Comparison of ENCODE assay signal across 8 cellular contexts in the genomic region with DNA sequence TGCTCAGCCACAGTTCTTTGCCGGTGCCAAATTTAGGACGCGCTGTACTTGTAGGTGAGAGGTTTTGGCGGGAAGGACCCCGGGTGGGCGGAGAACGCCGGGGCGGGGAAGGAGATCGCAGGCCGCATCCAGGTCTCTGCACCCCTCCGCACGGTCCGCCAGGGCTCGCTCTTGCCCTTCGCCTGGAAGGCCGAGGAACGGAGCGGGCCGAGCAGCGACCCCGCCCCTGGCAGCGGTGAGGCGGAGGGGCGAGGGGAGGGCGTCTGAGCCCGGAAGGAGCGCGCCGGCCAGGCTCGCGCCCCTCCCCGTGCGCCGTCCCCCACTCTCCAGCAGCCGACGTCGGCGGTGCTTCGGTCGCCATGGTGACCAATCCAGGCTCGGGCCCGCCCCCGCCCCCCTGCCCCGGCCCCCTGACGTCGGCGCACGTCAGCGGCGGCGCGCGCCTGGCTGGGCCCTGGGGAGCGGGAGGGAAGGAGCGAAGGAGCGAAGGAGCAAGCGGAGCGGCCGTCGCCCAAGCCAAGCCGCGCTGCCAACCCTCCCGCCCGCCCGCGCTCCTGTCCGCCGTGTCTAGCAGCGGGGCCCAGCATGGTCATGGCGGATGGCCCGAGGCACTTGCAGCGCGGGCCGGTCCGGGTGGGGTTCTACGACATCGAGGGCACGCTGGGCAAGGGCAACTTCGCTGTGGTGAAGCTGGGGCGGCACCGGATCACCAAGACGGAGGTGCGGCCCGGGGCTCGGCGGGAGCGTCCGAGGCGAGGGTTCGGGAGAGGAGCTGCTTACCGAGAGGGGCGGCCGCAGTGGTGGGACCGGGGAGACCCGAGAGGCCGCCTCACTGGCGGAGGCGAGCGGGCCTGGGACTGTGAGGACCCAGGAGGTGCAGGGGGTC. TPM values are rescaled to one million over a fixed set of nuclear protein-coding genes. Genes with fewer than 3 reads are reported as not detected.
DNase-seq lines count a peak whose midpoint lies in the region; ATAC-seq and TF ChIP-seq lines count a peak whose summit lies in the region.

A gene (plus strand): TSS at position 471 of the 886 bp plus-strand sequence. CDS start 115 bp downstream, at position 586.

- peak within 1 kb of the TSS; percentile 97 for H3K27ac ChIP-seq in IMR-90 (ENCODE audit: insufficient read depth, low read length)
- H3K27ac ChIP-seq in esophagus (ENCODE audit: low read depth in 2 of 2, low read length in 1 of 2), result peak within 1 kb of the TSS; percentile 93 to 95

- H3K9ac ChIP-seq in IMR-90 (ENCODE audit: low read depth, low read length), result peak within 1 kb of the TSS; percentile 90
- H3K9ac ChIP-seq in mucosa of stomach (ENCODE audit: low read length), result peak within 1 kb of the TSS; percentile 92

- no peaks in the 10 kb centered on the region for H3K9me3 Mint-ChIP-seq in activated T-cell treated with anti-CD3 and anti-CD28 coated beads, Interleukin-2, amount 50 U/mL, for 24 hours

- H3K56ac ChIP-seq in IMR-90 (ENCODE audit: extremely low read depth, insufficient read depth, low read length), result peak within 1 kb of the TSS; percentile 72

- peaks cover 25% of the 10 kb centered on the region; the same call in 1 of the 2 replicates for H4K20me1 ChIP-seq in IMR-90 (ENCODE audit: insufficient read depth, low read length)

- H3K27me3 Mint-ChIP-seq in activated T-cell treated with anti-CD3 and anti-CD28 coated beads, Interleukin-2, amount 50 U/mL, for 24 hours, result no peaks in the 10 kb centered on the region

- TF ChIP-seq POLR2A in IMR-90 (IDR thresholded peaks at IDR 0.05; ENCODE audit: low read depth, low read length), result peak; percentile 83

- peak within 1 kb of the TSS; percentile 73 for H3K4ac ChIP-seq in IMR-90 (ENCODE audit: low read depth, low read length)

- in situ Hi-C loops in IMR-90 (cut with MboI; ENCODE audit: low sequenced_read_pairs), result loop anchor here (5.0 kb wide), 1 partner anchor 175 kb away; no protein-coding TSS in a partner anchor

- H4K91ac ChIP-seq in IMR-90 (ENCODE audit: insufficient read depth, low read depth, low read length), result peak within 1 kb of the TSS; percentile 44; the same call in 1 of the 2 replicates

- ATAC-seq in GM21529 (IDR thresholded peaks at IDR 0.05; ENCODE audit: unreplicated experiment) (peak; percentile 86), IMR-90 (ENCODE audit: low read depth) (peak; percentile 94)

- peak within 1 kb of the TSS; percentile 96 for H2AFZ ChIP-seq in IMR-90 (replicated peaks; ENCODE audit: low read length, poor library complexity)

- peak within 1 kb of the TSS; percentile 14 for H4K5ac ChIP-seq in IMR-90 (ENCODE audit: low read depth, low read length)

- H3K36me3 ChIP-seq in IMR-90 (ENCODE audit: control insufficient read depth, insufficient read depth, low read length) (no peaks in the 10 kb centered on the region), esophagus (ENCODE audit: control insufficient read depth in 2 of 2, insufficient read depth in 2 of 2, low read length in 1 of 2) (no peaks in the 10 kb centered on the region), mucosa of stomach (ENCODE audit: control insufficient read depth, insufficient read depth, low read length) (no peaks in the 10 kb centered on the region)

- peak within 1 kb of the TSS; percentile 92 for H3K14ac ChIP-seq in IMR-90 (replicated peaks; ENCODE audit: low read depth, low read length)

- H2BK5ac ChIP-seq in IMR-90 (ENCODE audit: low read depth, low read length, poor library complexity, severe bottlenecking), result peak within 1 kb of the TSS; percentile 89

- peak within 1 kb of the TSS; percentile 45; the same call in 1 of the 2 replicates for H2AK5ac ChIP-seq in IMR-90 (ENCODE audit: low read depth, low read length)

- H3K27ac Mint-ChIP-seq in activated T-cell treated with anti-CD3 and anti-CD28 coated beads, Interleukin-2, amount 50 U/mL, for 24 hours, result peak within 1 kb of the TSS; percentile 93

- BruUV-seq in IMR-90 (replicated peaks; lab: Mats Ljungman, UMichigan), result no TSS peak

- H3K23ac ChIP-seq in IMR-90 (ENCODE audit: low read depth, low read length), result peak within 1 kb of the TSS; percentile 99

- WGBS in IMR-90 (ENCODE audit: extremely low coverage in 2 of 2, insufficient read length in 1 of 2), 2 experiments, result 0% methylated on average over 66 of the region's 100 CpGs; no CpG with 5 or more reads in 1 of the 2 experiments
- WGBS in esophagus, 2 donors, result 0 to 1% methylated on average over 77 to 100 of the region's 100 CpGs

- H3K4me1 ChIP-seq in IMR-90 (ENCODE audit: control insufficient read depth, insufficient read depth, low read length), result peaks cover 3% of the 10 kb centered on the region; the same call in 1 of the 2 replicates
- H3K4me1 ChIP-seq in esophagus (ENCODE audit: control insufficient read depth in 2 of 2, insufficient read depth in 2 of 2, low read length in 1 of 2), result no peaks in the 10 kb centered on the region
- no peaks in the 10 kb centered on the region for H3K4me1 ChIP-seq in mucosa of stomach (ENCODE audit: control insufficient read depth, insufficient read depth, low read length)

- POLR2A ChIA-PET in IMR-90 (lab: Charles Lee; ENCODE audit: unreplicated experiment), result interaction anchor here (0.6 kb wide), 1 partner anchor 126 kb away, joined by 3 read pairs; no protein-coding TSS in a partner anchor

- H3K4me1 Mint-ChIP-seq in activated T-cell treated with anti-CD3 and anti-CD28 coated beads, Interleukin-2, amount 50 U/mL, for 24 hours (ENCODE audit: low read depth), result peaks cover 35% of the 10 kb centered on the region

- H2AK9ac ChIP-seq in IMR-90 (replicated peaks; ENCODE audit: low read depth, low read length, poor library complexity), result peak within 1 kb of the TSS; percentile 60

- TF ChIP-seq CTCF in IMR-90 (conservative IDR thresholded peaks at IDR 0.05; ENCODE audit: low read depth, low read length), result peak; percentile 98

- H3K9me3 ChIP-seq in IMR-90 (ENCODE audit: control insufficient read depth, insufficient read depth, low read length) (no peaks in the 10 kb centered on the region), esophagus (ENCODE audit: control insufficient read depth in 2 of 2, insufficient read depth in 1 of 2, low read depth in 1 of 2, low read length in 1 of 2) (no peaks in the 10 kb centered on the region), mucosa of stomach (ENCODE audit: control insufficient read depth, low read length) (no peaks in the 10 kb centered on the region)

- peak within 1 kb of the TSS; percentile 35 to 41; a peak in 3 of 4 replicates for H4K8ac ChIP-seq in IMR-90 (ENCODE audit: low read depth in 2 of 2, low read length in 2 of 2)

- H3K36me3 Mint-ChIP-seq in activated T-cell treated with anti-CD3 and anti-CD28 coated beads, Interleukin-2, amount 50 U/mL, for 24 hours (ENCODE audit: low read depth), result peaks cover 3% of the 10 kb centered on the region

- peak; percentile 92 for DNase-seq in DMS153 treated with DMSO at 0.1 percent for 48 hours (lab: John Stamatoyannopoulos, UW; ENCODE audit: unreplicated experiment)
- DNase-seq in IMR-90, result peak; percentile 94
- DNase-seq in OCI-M1 (lab: John Stamatoyannopoulos, UW), result peak; percentile 99
- DNase-seq in activated T-cell treated with anti-CD3 and anti-CD28 coated beads, Interleukin-2, amount 50 U/mL, for 24 hours, result peak; percentile 95
- peak; percentile 71 to 79 for DNase-seq in stimulated activated CD8-positive, alpha-beta memory T cell treated with anti-CD3 and anti-CD28 coated beads, Interleukin-7, amount 100 ng/mL, for 1 hour (ENCODE audit: low read depth in 2 of 2)

- H3K18ac ChIP-seq in IMR-90 (ENCODE audit: low read depth, low read length), result peak within 1 kb of the TSS; percentile 62

- H3K79me1 ChIP-seq in IMR-90 (ENCODE audit: low read depth in 1 of 2, low read length in 2 of 2), result peaks cover 0 to 19% of the 10 kb centered on the region in 2 experiments; a peak in 3 of 4 replicates

- peak within 1 kb of the TSS; percentile 73 for H2BK120ac ChIP-seq in IMR-90 (ENCODE audit: low read depth, low read length)

- peak within 1 kb of the TSS; percentile 53; the same call in 1 of the 2 replicates for H2BK20ac ChIP-seq in IMR-90 (ENCODE audit: low read depth, low read length)

- peak; percentile 99 for TF ChIP-seq RAD21 in IMR-90 (IDR thresholded peaks at IDR 0.05; ENCODE audit: low read length)

- CTCF ChIA-PET in IMR-90 (lab: Yijun Ruan, JAX), result interaction anchor here (0.9 to 2.6 kb wide), 2 partner anchors 10 to 175 kb away, joined by 3 to 10 read pairs; no protein-coding TSS in a partner anchor

- dilution Hi-C loops in IMR-90 (cut with HindIII; ENCODE audit: low sequenced_read_pairs, unreplicated experiment), result no loop called here

- intact Hi-C loops in IMR-90 (cut with micrococcal nuclease), result loop anchor here (1.0 to 10.0 kb wide), 5 partner anchors 37 to 239 kb away; a partner anchor contains a TSS

- peak within 1 kb of the TSS; percentile 86 for H3K4me3 Mint-ChIP-seq in activated T-cell treated with anti-CD3 and anti-CD28 coated beads, Interleukin-2, amount 50 U/mL, for 24 hours

- H2BK15ac ChIP-seq in IMR-90 (ENCODE audit: low read depth, low read length), result peak within 1 kb of the TSS; percentile 60; the same call in 2 of the 3 replicates

- H3K4me3 ChIP-seq in IMR-90 (ENCODE audit: insufficient read depth, low read depth, low read length) (peak within 1 kb of the TSS; percentile 94), esophagus (ENCODE audit: low read depth in 1 of 2, low read length in 2 of 2) (peak within 1 kb of the TSS; percentile 90 to 93), mucosa of stomach (ENCODE audit: low read length) (peak within 1 kb of the TSS; percentile 75)

- H3K27me3 ChIP-seq in IMR-90 (ENCODE audit: control insufficient read depth, insufficient read depth, low read length) (no peaks in the 10 kb centered on the region), esophagus (ENCODE audit: control insufficient read depth in 1 of 2, insufficient read depth in 2 of 2, low read length in 2 of 2) (no peaks in the 10 kb centered on the region), mucosa of stomach (ENCODE audit: control insufficient read depth, insufficient read depth, low read length) (no peaks in the 10 kb centered on the region)

- peak within 1 kb of the TSS; percentile 98 for H3K4me2 ChIP-seq in IMR-90 (ENCODE audit: low read depth, low read length)

- no peaks in the 10 kb centered on the region; the same call in 1 of the 2 replicates for H3K9me1 ChIP-seq in IMR-90 (ENCODE audit: insufficient read depth, low read length)

TF ChIP-seq in IMR-90, 13 proteins besides CTCF, POLR2A, EP300 and RAD21 (continues in another document):
- TF ChIP-seq MXI1 (IDR thresholded peaks at IDR 0.05; ENCODE audit: borderline replicate concordance, low read depth, low read length), result peak; percentile 75; the same call in 1 of the 2 replicates
- TF ChIP-seq MAFK (IDR thresholded peaks at IDR 0.05; ENCODE audit: low read depth, low read length), result 0 out of 2 replicates have a peak, but pooled peaks have one; percentile 1

RNA-seq across cellular contexts. Expression of the gene that starts here (rescaled TPM):
- total RNA-seq in IMR-90 (2012; rRNA removed), result 7.9 and 8.6 TPM in 2 replicates
- polyA plus RNA-seq in IMR-90 (2012; rRNA removed) (10.2 and 10.4 TPM in 2 replicates), esophagus (1 to 10 TPM; 2.7 to 2.8 TPM)
- polyA plus RNA-seq in IMR-90 (2012; cell fraction: cytosol; rRNA removed), result 4.8 and 7.8 TPM in 2 replicates
- polyA plus RNA-seq in IMR-90 (2012; cell fraction: nucleus; rRNA removed; ENCODE audit: low replicate concordance), result 16.3 and 21.9 TPM in 2 replicates

Comparison
In these comparisons a context has a peak if more than half of its experiments do, and no peak if none do; other contexts are left out.
1. Peak in every context shown above with its lines: DNase-seq, ATAC-seq, H3K4me3 ChIP-seq and H3K27ac ChIP-seq.